ENCODE assay signal across 8 cellular contexts in genomic region chr2:91657187-91657586, GRCh38.
DNase-seq lines count a peak whose midpoint lies in the region; ATAC-seq and TF ChIP-seq lines count a peak whose summit lies in the region.
"Not testable (repeated sequence)": the region's sequence is repeated elsewhere in the genome, so short reads cannot be mapped to it uniquely, and the experiment has no call there.

No MANE protein-coding gene starts in this region.

- not testable (repeated sequence) for ATAC-seq in left colon, psoas muscle

- peak overlapping the region; percentile 43 for H3K4me3 Mint-ChIP-seq in Caco-2 (ENCODE audit: unreplicated experiment)

- not testable (repeated sequence) for H3K27ac ChIP-seq in HUES6 (ENCODE audit: low read depth, low read length); psoas muscle; transverse colon

- in situ Hi-C loops in transverse colon (cut with MboI; ENCODE audit: low pct_ligation_motif_present in 1 of 4, low pct_unique_long_range_greater_than_20kb in 1 of 4, low sequenced_read_pairs in 3 of 4): not testable (repeated sequence)

- H3K36me3 Mint-ChIP-seq in Caco-2 (ENCODE audit: insufficient read depth, unreplicated experiment): not testable (repeated sequence)

- POLR2A ChIA-PET in Caco-2 (lab: Charles Lee): not testable (repeated sequence)

- WGBS in psoas muscle, 3 donors: 8 to 61% (median 53%) methylated on average over 4 to 5 of the region's 18 CpGs
- 61% methylated on average over 6 of the region's 18 CpGs; no CpG with 5 or more reads in 1 of the 2 donors for WGBS in transverse colon (ENCODE audit: low coverage in 1 of 2), 2 donors

- not testable (repeated sequence) for H3K9me3 Mint-ChIP-seq in Caco-2 (ENCODE audit: unreplicated experiment)

- not testable (repeated sequence) for H3K27me3 Mint-ChIP-seq in Caco-2 (ENCODE audit: insufficient read depth, unreplicated experiment)

- TSS peak; percentile 28 for BruUV-seq in Caco-2 (replicated peaks; lab: Mats Ljungman, UMichigan)

- TF ChIP-seq POLR2A in transverse colon (IDR thresholded peaks at IDR 0.05): not testable (repeated sequence)

- peak overlapping the region; percentile 24 for H3K4me3 ChIP-seq in Caco-2 (ENCODE audit: low read depth, low read length)
- H3K4me3 ChIP-seq in HUES6 (ENCODE audit: low read depth, low read length): peak overlapping the region; percentile 45; the same call in 1 of the 2 replicates
- not testable (repeated sequence) for H3K4me3 ChIP-seq in psoas muscle, transverse colon

- H3K4me1 ChIP-seq in Caco-2; HUES6 (ENCODE audit: control insufficient read depth, insufficient read depth, low read length); psoas muscle; transverse colon: not testable (repeated sequence)

- TF ChIP-seq EP300 in transverse colon (IDR thresholded peaks at IDR 0.05; ENCODE audit: low read depth): not testable (repeated sequence)

- intact Hi-C loops in Caco-2 (cut with micrococcal nuclease; ENCODE audit: unreplicated experiment); left colon (cut with DNase I, micrococcal nuclease); psoas muscle (cut with DNase I); transverse colon (cut with DNase I; ENCODE audit: low total_unique reads): not testable (repeated sequence)

- peak overlapping the region; percentile 59 for H3K9ac ChIP-seq in HUES6 (ENCODE audit: low read length)

- CTCF ChIA-PET in Caco-2 (lab: Charles Lee): not testable (repeated sequence)

- DNase-seq in Caco-2 (peak; percentile 38 to 68), amniotic epithelial cell (ENCODE audit: low read depth) (peak; percentile 63), dermis blood vessel endothelial cell (peak; percentile 2), glomerular visceral epithelial cell (ENCODE audit: extremely low spot score) (peak; percentile 79), left colon (peak; percentile 59 to 61), psoas muscle (peak; percentile 53 to 81), transverse colon (peak; percentile 34)

- not testable (repeated sequence) for H3K27ac Mint-ChIP-seq in Caco-2 (ENCODE audit: unreplicated experiment)

- TF ChIP-seq CTCF in Caco-2 (IDR thresholded peaks at IDR 0.05; ENCODE audit: insufficient read depth in 1 of 2, low read depth in 1 of 2, low read length in 1 of 2, severe bottlenecking in 1 of 2, unreplicated experiment in 1 of 2); psoas muscle (IDR thresholded peaks at IDR 0.05); transverse colon (IDR thresholded peaks at IDR 0.05): not testable (repeated sequence)

- not testable (repeated sequence) for H3K4me1 Mint-ChIP-seq in Caco-2 (ENCODE audit: low read depth, unreplicated experiment)

- not testable (repeated sequence) for H3K27me3 ChIP-seq in Caco-2 (replicated peaks; ENCODE audit: control insufficient read depth, insufficient read depth, low read length); HUES6 (ENCODE audit: control insufficient read depth, insufficient read depth, low read length); psoas muscle (ENCODE audit: insufficient read depth in 3 of 3, low read length in 2 of 3); transverse colon

- H3K36me3 ChIP-seq in Caco-2 (ENCODE audit: control insufficient read depth, insufficient read depth, low read length); HUES6 (ENCODE audit: control insufficient read depth, insufficient read depth, low read length); psoas muscle (ENCODE audit: insufficient read depth in 1 of 2, low read depth in 1 of 2); transverse colon: not testable (repeated sequence)

- not testable (repeated sequence) for H3K9me3 ChIP-seq in Caco-2; HUES6 (ENCODE audit: control insufficient read depth, insufficient read depth, low read depth, low read length); psoas muscle; transverse colon

Comparison
In these comparisons a context has a peak if more than half of its experiments do, and no peak if none do; other contexts are left out.
1. DNase-seq: peak in every context shown above with its lines; median percentile 79 in glomerular visceral epithelial cell; 67 in psoas muscle; 63 in amniotic epithelial cell; 60 in left colon; 53 in Caco-2; 34 in transverse colon; 2 in dermis blood vessel endothelial cell.